8 cellular contexts compared by ENCODE assay signal in the genomic region with DNA sequence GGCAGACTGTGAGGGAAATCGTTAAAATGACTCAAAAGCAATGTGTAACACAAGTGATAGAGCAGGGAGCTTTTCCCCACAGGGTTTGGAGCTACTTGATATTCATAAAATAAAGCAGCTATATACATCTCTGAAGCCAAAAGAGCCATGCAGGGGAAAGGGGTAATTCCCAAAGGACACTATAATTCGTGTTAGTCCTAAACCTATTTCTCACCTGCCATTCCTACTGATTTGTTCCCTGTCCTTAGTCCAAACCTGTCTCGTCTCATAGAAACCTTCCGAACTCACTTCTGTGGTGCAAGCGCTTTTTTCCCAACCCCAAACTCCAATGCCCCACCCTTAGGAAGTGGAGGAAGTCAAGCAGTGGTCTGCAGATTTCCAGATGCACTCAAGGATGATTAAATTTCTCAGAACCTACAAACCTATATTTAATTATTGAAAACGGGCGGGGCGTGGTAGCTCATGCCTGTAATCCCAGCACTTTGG. TPM values are rescaled to one million over a fixed set of nuclear protein-coding genes. Genes with fewer than 3 reads are reported as not detected.
DNase-seq lines count a peak whose midpoint lies in the region; ATAC-seq and TF ChIP-seq lines count a peak whose summit lies in the region.

No MANE protein-coding gene starts in this region.

- H3K9ac ChIP-seq in NT2/D1 (ENCODE audit: insufficient read length, low read depth) = peak overlapping the region; percentile 86

- H3K4me3 ChIP-seq in NT2/D1 (ENCODE audit: insufficient read length, low read depth) (peak overlapping the region; percentile 41), ectodermal cell (ENCODE audit: insufficient read depth, low read depth, low read length) (peak overlapping the region; percentile 57)

- WGBS in ectodermal cell, 2 experiments = 69 to 72% methylated on average over 8 of the region's 8 CpGs

- H3K27ac ChIP-seq in ectodermal cell (ENCODE audit: insufficient read depth, low read depth, low read length, poor library complexity, severe bottlenecking) = peak overlapping the region; percentile 96

- no peaks in the 10 kb centered on the region for H3K4me1 ChIP-seq in NT2/D1 (ENCODE audit: insufficient read depth, insufficient read length)
- peaks cover 20% of the 10 kb centered on the region for H3K4me1 ChIP-seq in ectodermal cell (ENCODE audit: control insufficient read depth, insufficient read depth, low read length)

- no peaks in the 10 kb centered on the region for H3K9me3 ChIP-seq in NT2/D1 (ENCODE audit: insufficient read depth, low read length)
- no peaks in the 10 kb centered on the region for H3K9me3 ChIP-seq in ectodermal cell (ENCODE audit: control insufficient read depth, low read length)

- H3K36me3 ChIP-seq in NT2/D1 (ENCODE audit: insufficient read depth, insufficient read length, low read length) (peaks cover 10% of the 10 kb centered on the region), ectodermal cell (ENCODE audit: control insufficient read depth, insufficient read depth, low read length) (no peaks in the 10 kb centered on the region)

- in situ Hi-C loops in G401 (cut with HindIII; ENCODE audit: low sequenced_read_pairs) = no loop called here

- no peak for ATAC-seq in GM18511 (IDR thresholded peaks at IDR 0.05; ENCODE audit: unreplicated experiment)

- peaks cover 5% of the 10 kb centered on the region for H3K27me3 ChIP-seq in NT2/D1 (ENCODE audit: insufficient read depth, insufficient read length)
- peaks cover 19% of the 10 kb centered on the region for H3K27me3 ChIP-seq in ectodermal cell (ENCODE audit: control insufficient read depth, insufficient read depth, low read length, poor library complexity, severe bottlenecking)

- H3K9me3 Mint-ChIP-seq in nephron = no peaks in the 10 kb centered on the region

- no peaks in the 10 kb centered on the region for H3K27me3 Mint-ChIP-seq in nephron (ENCODE audit: low read depth)

- DNase-seq in NCI-H1694 treated with DMSO at 0.1 percent for 48 hours (lab: John Stamatoyannopoulos, UW) = peak; percentile 38
- no peak for DNase-seq in NCI-H1694 (lab: John Stamatoyannopoulos, UW)
- no peak for DNase-seq in NT2/D1 (ENCODE audit: low read depth, low spot score)
- no peak for DNase-seq in SW 1271 (lab: John Stamatoyannopoulos, UW)
- no peak for DNase-seq in G401 (ENCODE audit: low spot score)

- peaks cover 1% of the 10 kb centered on the region for H3K36me3 Mint-ChIP-seq in nephron (ENCODE audit: low read depth)

- peaks cover 33% of the 10 kb centered on the region for H3K4me1 Mint-ChIP-seq in nephron

- TF ChIP-seq CTCF in nephron (IDR thresholded peaks at IDR 0.05; ENCODE audit: unreplicated experiment in 3 of 3) = no peak

- peak overlapping the region; percentile 84 to 94 (median 93) for H3K4me3 Mint-ChIP-seq in nephron

- H3K27ac Mint-ChIP-seq in nephron = peak overlapping the region; percentile 99 to 100 (median 99)

RNA-seq across cellular contexts. Expression of a gene that starts 0.9 kb away (rescaled TPM):
- polyA plus RNA-seq in ectodermal cell (2013, experiment 1 of 4) = 415 TPM
- polyA plus RNA-seq in ectodermal cell (2013, experiment 2 of 4) = 410 TPM
- 267 TPM for polyA plus RNA-seq in ectodermal cell (2013, experiment 3 of 4)
- 294 TPM for polyA plus RNA-seq in ectodermal cell (2013, experiment 4 of 4)
- 133 and 193 TPM in 2 replicates for total RNA-seq in G401 (2014; rRNA removed; shearing (Covaris generic))

RNA-seq across cellular contexts. Expression of a gene that starts 24.6 kb away (rescaled TPM):
- 9.7 TPM for polyA plus RNA-seq in ectodermal cell (2013, experiment 1 of 4)
- polyA plus RNA-seq in ectodermal cell (2013, experiment 2 of 4) = 12.7 TPM
- polyA plus RNA-seq in ectodermal cell (2013, experiment 3 of 4) = 11.3 TPM
- 12.5 TPM for polyA plus RNA-seq in ectodermal cell (2013, experiment 4 of 4)
- total RNA-seq in G401 (2014; rRNA removed; shearing (Covaris generic)) = 13.7 and 17.6 TPM in 2 replicates
